ENCODE assay signal across 29 cellular contexts in the genomic region with DNA sequence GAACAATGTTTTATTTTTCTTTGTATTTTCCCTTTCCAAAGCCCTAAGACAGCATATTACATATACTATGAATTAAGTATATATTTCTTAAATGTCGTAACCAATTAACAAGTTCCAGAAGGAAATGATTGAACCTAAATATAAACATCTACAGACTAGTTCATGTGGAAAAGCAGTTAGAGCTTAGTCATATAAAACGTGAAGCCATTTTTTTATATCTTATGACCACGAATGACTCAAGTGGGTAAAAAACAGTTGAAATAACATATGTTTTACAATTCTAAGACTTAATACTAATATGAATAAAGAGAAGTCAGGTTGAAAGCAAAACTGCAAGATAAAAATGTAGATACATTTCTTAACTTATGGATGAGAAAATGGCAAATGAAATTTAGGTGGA.
A peak's percentile ranks its signal among the peaks of the same experiment; 100 is the strongest.
DNase-seq lines count a peak whose midpoint lies in the region; ATAC-seq and TF ChIP-seq lines count a peak whose summit lies in the region.
"Had no signal": no experiment of that assay in that cellular context is flagged by ENCODE, and none has a peak within 500 bp of the region (broad histone marks: within the 10 kb centered on the region; RNA-seq: fewer than 3 reads in every experiment).

No MANE protein-coding gene starts in this region.

- H3K4me2 ChIP-seq in skeletal muscle satellite cell (ENCODE audit: low read length) = peak overlapping the region; percentile 29
- H3K4me2 ChIP-seq: GM23338 had no signal

- no peak overlapping the region for H3K4me3 ChIP-seq in fibroblast of pulmonary artery (replicated peaks; ENCODE audit: low read depth, low read length)
- no peak overlapping the region for H3K4me3 ChIP-seq in skeletal muscle satellite cell (ENCODE audit: low read length)
- H3K4me3 ChIP-seq: GM23338, left lung, psoas muscle, skin epidermis, thoracic aorta, uterus had no signal

- H3K9me3 ChIP-seq in skeletal muscle satellite cell (replicated peaks; ENCODE audit: low read length) = no peaks in the 10 kb centered on the region
- H3K9me3 ChIP-seq: Caco-2, left lung, neutrophil, psoas muscle, thoracic aorta, uterus had no signal

- peaks cover 5 to 54% (median 37%) of the 10 kb centered on the region in 6 donors for H3K9me3 Mint-ChIP-seq in immature natural killer cell
- H3K9me3 Mint-ChIP-seq: activated B cell treated with CpG ODN at 0.5 μM for 24 hours, GM23338 had no signal

- no peaks in the 10 kb centered on the region for H3K36me3 Mint-ChIP-seq in immature natural killer cell

- no peak for TF ChIP-seq CTCF in fibroblast of pulmonary artery (IDR thresholded peaks at IDR 0.05; ENCODE audit: low read length, missing control alignments)

- DNase-seq in NCI-H226 (peak; percentile 33), astrocyte of the hippocampus (ENCODE audit: low read depth, low spot score) (peak; percentile 15), fibroblast of pulmonary artery (ENCODE audit: low read depth) (peak; percentile 25), immature natural killer cell (no peak), NCI-H2196 treated with DMSO at 0.1 percent for 48 hours (lab: John Stamatoyannopoulos, UW; ENCODE audit: unreplicated experiment) (no peak)
- DNase-seq: activated B cell treated with CpG ODN at 0.5 μM for 24 hours; activated naive CD4-positive, alpha-beta T cell treated with anti-CD3 and anti-CD28 coated beads for 36 hours; Caco-2; DND-41; foreskin keratinocyte; hippocampal formation; left lung; NCI-H1048; NCI-H1694 treated with DMSO at 0.1 percent for 48 hours; NCI-H2171; NCI-H526; psoas muscle; SHP77 treated with DMSO at 0.1 percent for 48 hours; T1000; uterus had no signal

- H3K4me1 Mint-ChIP-seq in immature natural killer cell = no peaks in the 10 kb centered on the region
- H3K4me1 Mint-ChIP-seq: activated B cell treated with CpG ODN at 0.5 μM for 24 hours; central memory CD8-positive, alpha-beta T cell; GM23338 had no signal

- no peaks in the 10 kb centered on the region for H3K36me3 ChIP-seq in skeletal muscle satellite cell (ENCODE audit: insufficient read depth, low read length)
- H3K36me3 ChIP-seq: left lung, neutrophil, thoracic aorta, uterus had no signal

- peaks cover 0 to 4% (median 0%) of the 10 kb centered on the region in 3 donors for H3K27me3 Mint-ChIP-seq in immature natural killer cell (ENCODE audit: low read depth in 3 of 3)
- H3K27me3 Mint-ChIP-seq: activated B cell treated with CpG ODN at 0.5 μM for 24 hours; central memory CD8-positive, alpha-beta T cell; stimulated activated naive CD8-positive, alpha-beta T cell treated with anti-CD3 and anti-CD28 coated beads, Interleukin-15, Interleukin-2, amounts not matched to agents 100 ng/mL and 50 ng/mL, for 24 hours had no signal

- peaks cover 57% of the 10 kb centered on the region for H3K4me1 ChIP-seq in skeletal muscle satellite cell (ENCODE audit: control insufficient read depth, insufficient read depth, low read length)
- H3K4me1 ChIP-seq: Caco-2, foreskin keratinocyte, left lung, psoas muscle, uterus had no signal

- H3K9ac ChIP-seq in skeletal muscle satellite cell (ENCODE audit: low read depth, low read length) = peak overlapping the region; percentile 59

- no peaks in the 10 kb centered on the region for H3K27me3 ChIP-seq in skeletal muscle satellite cell (ENCODE audit: control insufficient read depth, insufficient read depth, low read length)
- H3K27me3 ChIP-seq: foreskin keratinocyte, left lung, neutrophil, uterus had no signal

- H3K4me3 Mint-ChIP-seq in immature natural killer cell = no peak overlapping the region
- H3K4me3 Mint-ChIP-seq: activated B cell treated with CpG ODN at 0.5 μM for 24 hours; activated naive CD4-positive, alpha-beta T cell treated with anti-CD3 and anti-CD28 coated beads for 36 hours; central memory CD8-positive, alpha-beta T cell; GM23338; stimulated activated naive CD8-positive, alpha-beta T cell treated with anti-CD3 and anti-CD28 coated beads, Interleukin-15, Interleukin-2, amounts not matched to agents 100 ng/mL and 50 ng/mL, for 24 hours had no signal

- no peak overlapping the region for H3K27ac Mint-ChIP-seq in immature natural killer cell
- H3K27ac Mint-ChIP-seq: activated B cell treated with CpG ODN at 0.5 μM for 24 hours; activated naive CD4-positive, alpha-beta T cell treated with anti-CD3 and anti-CD28 coated beads for 36 hours; GM23338; stimulated activated naive CD8-positive, alpha-beta T cell treated with anti-CD3 and anti-CD28 coated beads, Interleukin-15, Interleukin-2, amounts not matched to agents 100 ng/mL and 50 ng/mL, for 24 hours had no signal

- ATAC-seq in HG03439 (IDR thresholded peaks at IDR 0.05; ENCODE audit: unreplicated experiment) = no peak
- ATAC-seq: foreskin keratinocyte, GM23338, left lung, Panc1, psoas muscle had no signal

Comparison
In these comparisons a context has a peak if more than half of its experiments do, and no peak if none do; other contexts are left out.
1. DNase-seq: peak in NCI-H226 (single experiment), astrocyte of the hippocampus (single experiment) and fibroblast of pulmonary artery (single experiment); none in immature natural killer cell (0 of 3) and NCI-H2196 treated with DMSO at 0.1 percent for 48 hours (single experiment).